12 cellular contexts compared by ENCODE assay signal in genomic region chr12:1544991-1545700, GRCh38. TPM values are rescaled to one million over a fixed set of nuclear protein-coding genes. Genes with fewer than 3 reads are reported as not detected.
DNase-seq lines count a peak whose midpoint lies in the region; ATAC-seq and TF ChIP-seq lines count a peak whose summit lies in the region.
"Had no signal": no experiment of that assay in that cellular context is flagged by ENCODE, and none has a peak within 500 bp of the region (broad histone marks: within the 10 kb centered on the region; RNA-seq: fewer than 3 reads in every experiment).

No MANE protein-coding gene starts in this region.

- no peak overlapping the region for H3K4me3 ChIP-seq in dorsolateral prefrontal cortex

- no peak overlapping the region for H3K27ac ChIP-seq in dorsolateral prefrontal cortex
- H3K27ac ChIP-seq: HL-60, parathyroid adenoma had no signal

- ATAC-seq in HG03457 (IDR thresholded peaks at IDR 0.05; ENCODE audit: unreplicated experiment), result no peak

- DNase-seq in NCI-H748 (lab: John Stamatoyannopoulos, UW; ENCODE audit: unreplicated experiment) (peak; percentile 9), NCI-H748 treated with DMSO at 0.1 percent for 48 hours (lab: John Stamatoyannopoulos, UW) (no peak), NCI-H526 treated with DMSO at 0.1 percent for 48 hours (lab: John Stamatoyannopoulos, UW) (peak; percentile 12), dorsolateral prefrontal cortex (no peak), pons (ENCODE audit: low spot score) (peak; percentile 40), occipital lobe (lab: John Stamatoyannopoulos, UW) (no peak), NCI-H2081 treated with DMSO at 0.1 percent for 48 hours (lab: John Stamatoyannopoulos, UW) (no peak)
- DNase-seq: SHP77 treated with DMSO at 0.1 percent for 48 hours; stimulated activated CD8-positive, alpha-beta memory T cell treated with anti-CD3 and anti-CD28 coated beads, Interleukin-4, amount 100 ng/mL, for 48 hours had no signal

- peaks cover 0 to 3% (median 0%) of the 10 kb centered on the region in 45 donors for H3K27me3 ChIP-seq in dorsolateral prefrontal cortex

- intact Hi-C loops in dorsolateral prefrontal cortex (cut with DNase I), result no loop called here

- TF ChIP-seq CTCF in dorsolateral prefrontal cortex (IDR thresholded peaks at IDR 0.05 in 54 of 56, conservative IDR thresholded peaks at IDR 0.05 in 2 of 56; ENCODE audit: low read depth in 1 of 56, partially characterized antibody in 56 of 56), result peak in 32 of 56 donors; percentile 6 to 53 (median 26)

RNA-seq across cellular contexts. Expression of gene FBXL14, which starts 49.2 kb away (rescaled TPM):
- total RNA-seq in dorsolateral prefrontal cortex, result 10 to 100 TPM; 26.6 to 73.6 (median 35.7) TPM
- 25.3 TPM for total RNA-seq in occipital lobe

Comparison
In these comparisons a context has a peak if more than half of its experiments do, and no peak if none do; other contexts are left out.
1. DNase-seq: peak in NCI-H748 (single experiment), NCI-H526 treated with DMSO at 0.1 percent for 48 hours (single experiment) and pons (single experiment); none in NCI-H748 treated with DMSO at 0.1 percent for 48 hours (single experiment), dorsolateral prefrontal cortex (0 of 10), occipital lobe (single experiment) and NCI-H2081 treated with DMSO at 0.1 percent for 48 hours (single experiment).